In the genomic region with DNA sequence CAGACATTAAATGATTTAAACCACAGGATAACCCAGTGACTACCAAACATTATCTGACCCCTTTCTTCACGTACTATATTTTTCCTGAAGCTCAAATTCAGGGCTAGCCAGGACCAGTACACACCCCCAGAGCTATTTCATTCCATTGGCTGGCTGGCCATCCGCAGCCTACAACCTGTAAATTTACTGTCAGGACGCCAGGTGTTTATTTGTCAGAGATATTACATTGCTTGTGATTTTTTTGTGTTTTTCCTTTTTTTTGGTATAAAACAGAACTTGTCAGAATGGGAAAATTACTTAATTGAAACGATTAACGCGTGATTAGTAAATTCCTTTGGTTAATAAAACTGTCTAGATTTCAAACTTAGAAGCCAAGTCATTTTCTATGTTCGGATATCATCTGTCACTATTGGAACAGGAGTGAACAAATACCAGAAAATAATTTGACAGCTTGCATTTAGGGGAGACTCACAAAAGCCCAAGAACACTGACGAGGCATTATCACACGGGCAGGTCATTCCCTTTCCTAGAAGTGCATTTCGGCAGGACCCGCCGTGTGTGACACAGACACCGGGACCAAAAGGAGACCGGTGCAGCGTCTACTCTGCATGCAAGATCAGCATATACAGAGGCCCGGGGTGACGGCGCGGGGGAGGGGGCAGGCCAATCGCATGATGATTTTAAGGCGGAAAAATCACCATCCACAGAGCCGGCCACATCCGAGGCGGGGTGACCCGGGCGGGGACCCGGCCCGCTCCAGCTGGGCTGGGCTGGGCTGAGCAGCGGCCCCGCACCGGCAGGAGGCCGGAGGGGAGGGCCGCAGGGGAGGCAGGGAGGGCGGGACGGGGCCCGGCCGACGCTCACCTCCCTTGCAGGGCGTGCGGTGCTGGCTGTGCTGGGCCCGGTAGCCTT, we compare ENCODE assay signal across 8 cellular contexts. TPM values are rescaled to one million over a fixed set of nuclear protein-coding genes. Genes with fewer than 3 reads are reported as not detected.
DNase-seq lines count a peak whose midpoint lies in the region; ATAC-seq and TF ChIP-seq lines count a peak whose summit lies in the region.

No MANE protein-coding gene starts in this region.

- peaks cover 34 to 54% (median 34%) of the 10 kb centered on the region in 3 donors for H3K4me1 Mint-ChIP-seq in IgD-negative memory B cell
- H3K4me1 Mint-ChIP-seq in WTC11 = peaks cover 40% of the 10 kb centered on the region

- DNase-seq in ELR (ENCODE audit: low read depth) (peak; percentile 64), WTC11 (ENCODE audit: low spot score) (peak; percentile 61), mammary epithelial cell (peak; percentile 53), iris pigment epithelial cell (ENCODE audit: low read depth) (peak; percentile 50), NCI-H1048 (lab: John Stamatoyannopoulos, UW) (no peak)
- peak; percentile 55 to 71 for DNase-seq in stimulated activated CD4-positive, alpha-beta T cell treated with anti-CD3 and anti-CD28 coated beads, Interleukin-12 subunit alpha, Interleukin-12 subunit beta, amount 100 ng/mL, for 24 hours (ENCODE audit: low read depth in 2 of 2)

- peak overlapping the region; percentile 81 for H2AFZ ChIP-seq in mammary epithelial cell (ENCODE audit: low read depth, low read length)

- H3K9ac ChIP-seq in mammary epithelial cell (ENCODE audit: insufficient read depth, low read length) = peak overlapping the region; percentile 85

- BruUV-seq in mammary epithelial cell (replicated peaks; lab: Mats Ljungman, UMichigan) = no TSS peak

- H3K36me3 Mint-ChIP-seq in IgD-negative memory B cell = peaks cover 2% of the 10 kb centered on the region
- H3K36me3 Mint-ChIP-seq in WTC11 = 0 out of 2 replicates have a peak, but pooled peaks cover 5% of the 10 kb centered on the region

- WGBS in mammary epithelial cell (ENCODE audit: low coverage, missing lambda C conversion rate) = 3% methylated on average over 20 of the region's 41 CpGs

- TF ChIP-seq CTCF in WTC11 (IDR thresholded peaks at IDR 0.05) = no peak
- no peak for TF ChIP-seq CTCF in mammary epithelial cell (conservative IDR thresholded peaks at IDR 0.05 in 1 of 2, IDR thresholded peaks at IDR 0.05 in 1 of 2; ENCODE audit: extremely low read depth in 1 of 2, insufficient read depth in 1 of 2, low read depth in 1 of 2, low read length in 2 of 2)

- H3K27me3 Mint-ChIP-seq in IgD-negative memory B cell (no peaks in the 10 kb centered on the region), WTC11 (ENCODE audit: low read depth) (no peaks in the 10 kb centered on the region)

- H3K4me3 Mint-ChIP-seq in IgD-negative memory B cell = peak overlapping the region; percentile 93 to 97 (median 95)
- peak overlapping the region; percentile 90 for H3K4me3 Mint-ChIP-seq in WTC11

- H3K27ac ChIP-seq in mammary epithelial cell (ENCODE audit: insufficient read depth, low read depth, low read length) = peak overlapping the region; percentile 87

- ATAC-seq in GM21529 (IDR thresholded peaks at IDR 0.05; ENCODE audit: unreplicated experiment) (peak; percentile 30), WTC11 (peak; percentile 16)

- no peaks in the 10 kb centered on the region for H4K20me1 ChIP-seq in mammary epithelial cell (ENCODE audit: insufficient read depth, low read length)

- H3K9me3 Mint-ChIP-seq in IgD-negative memory B cell = no peaks in the 10 kb centered on the region
- H3K9me3 Mint-ChIP-seq in WTC11 = no peaks in the 10 kb centered on the region

- no peaks in the 10 kb centered on the region for H3K9me3 ChIP-seq in mammary epithelial cell (replicated peaks; ENCODE audit: insufficient read depth, low read length)

- in situ Hi-C loops in mammary epithelial cell (cut with MboI; ENCODE audit: low sequenced_read_pairs in 2 of 2) = no loop called here

- H3K27me3 ChIP-seq in mammary epithelial cell (ENCODE audit: insufficient read depth, low read length) = no peaks in the 10 kb centered on the region

- intact Hi-C loops in mammary epithelial cell (cut with micrococcal nuclease) = loop anchor here (1.0 kb wide), 1 partner anchor 8 kb away; no protein-coding TSS in a partner anchor

- POLR2A ChIA-PET in WTC11 (lab: Charles Lee) = interaction anchor here (0.5 to 1.9 kb wide), 5 partner anchors 10 to 124 kb away, joined by 3 to 5 read pairs (median 3); no protein-coding TSS in a partner anchor

- H3K79me2 ChIP-seq in mammary epithelial cell (ENCODE audit: insufficient read depth, low read length) = peaks cover 86% of the 10 kb centered on the region

- H3K27ac Mint-ChIP-seq in IgD-negative memory B cell (peak overlapping the region; percentile 89 to 95 (median 91)), WTC11 (peak overlapping the region; percentile 94)

- dilution Hi-C loops in mammary epithelial cell (cut with HindIII; ENCODE audit: low sequenced_read_pairs) = no loop called here

- peak overlapping the region; percentile 73 to 84 (median 83) for H3K4me3 ChIP-seq in mammary epithelial cell (replicated peaks in 1 of 3; ENCODE audit: insufficient read depth in 1 of 3, low read depth in 2 of 3, low read length in 3 of 3)

- H3K4me2 ChIP-seq in mammary epithelial cell (ENCODE audit: insufficient read depth, low read depth, low read length) = peak overlapping the region; percentile 85

- peaks cover 15% of the 10 kb centered on the region for H3K4me1 ChIP-seq in mammary epithelial cell (ENCODE audit: insufficient read depth, low read length)

- CTCF ChIA-PET in WTC11 (lab: Charles Lee) = interaction anchor here (0.6 to 3.0 kb wide), 4 partner anchors 52 to 155 kb away, joined by 4 to 16 read pairs (median 6); no protein-coding TSS in a partner anchor
- CTCF ChIA-PET in mammary epithelial cell (lab: Charles Lee; ENCODE audit: low non-redundant PET) = no interaction called here

- peaks cover 11% of the 10 kb centered on the region for H3K36me3 ChIP-seq in mammary epithelial cell (ENCODE audit: insufficient read depth, low read length)

TF ChIP-seq in WTC11, 78 proteins besides CTCF, POLR2A, EP300 and RAD21 (continues in another document):
- TF ChIP-seq, protein P1, sequence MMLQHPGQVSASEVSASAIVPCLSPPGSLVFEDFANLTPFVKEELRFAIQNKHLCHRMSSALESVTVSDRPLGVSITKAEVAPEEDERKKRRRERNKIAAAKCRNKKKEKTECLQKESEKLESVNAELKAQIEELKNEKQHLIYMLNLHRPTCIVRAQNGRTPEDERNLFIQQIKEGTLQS (CRISPR knock-in tag; conservative IDR thresholded peaks at IDR 0.05) = no peak
- TF ChIP-seq TEAD1 (CRISPR knock-in tag; IDR thresholded peaks at IDR 0.05) (no peak), CREB1 (CRISPR knock-in tag; IDR thresholded peaks at IDR 0.05) (peak; percentile 63; the same call in 1 of the 2 replicates), NFATC4 (CRISPR knock-in tag; IDR thresholded peaks at IDR 0.05) (no peak), FOXJ3 (CRISPR knock-in tag; IDR thresholded peaks at IDR 0.05; ENCODE audit: borderline replicate concordance) (no peak), TCF7 (CRISPR knock-in tag; IDR thresholded peaks at IDR 0.05; ENCODE audit: low read depth) (no peak), NR3C1 (CRISPR knock-in tag; conservative IDR thresholded peaks at IDR 0.05; ENCODE audit: low read depth) (no peak), ZNF423 (CRISPR knock-in tag; IDR thresholded peaks at IDR 0.05) (no peak), PRRX2 (CRISPR knock-in tag; IDR thresholded peaks at IDR 0.05) (no peak), EMX1 (CRISPR knock-in tag; IDR thresholded peaks at IDR 0.05) (no peak)
- TF ChIP-seq, protein P2, sequence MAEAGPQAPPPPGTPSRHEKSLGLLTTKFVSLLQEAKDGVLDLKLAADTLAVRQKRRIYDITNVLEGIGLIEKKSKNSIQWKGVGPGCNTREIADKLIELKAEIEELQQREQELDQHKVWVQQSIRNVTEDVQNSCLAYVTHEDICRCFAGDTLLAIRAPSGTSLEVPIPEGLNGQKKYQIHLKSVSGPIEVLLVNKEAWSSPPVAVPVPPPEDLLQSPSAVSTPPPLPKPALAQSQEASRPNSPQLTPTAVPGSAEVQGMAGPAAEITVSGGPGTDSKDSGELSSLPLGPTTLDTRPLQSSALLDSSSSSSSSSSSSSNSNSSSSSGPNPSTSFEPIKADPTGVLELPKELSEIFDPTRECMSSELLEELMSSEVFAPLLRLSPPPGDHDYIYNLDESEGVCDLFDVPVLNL (CRISPR knock-in tag; IDR thresholded peaks at IDR 0.05; ENCODE audit: borderline replicate concordance, low read depth) = 0 out of 2 replicates have a peak, but pooled peaks have one; percentile 13
- TF ChIP-seq, protein P3, sequence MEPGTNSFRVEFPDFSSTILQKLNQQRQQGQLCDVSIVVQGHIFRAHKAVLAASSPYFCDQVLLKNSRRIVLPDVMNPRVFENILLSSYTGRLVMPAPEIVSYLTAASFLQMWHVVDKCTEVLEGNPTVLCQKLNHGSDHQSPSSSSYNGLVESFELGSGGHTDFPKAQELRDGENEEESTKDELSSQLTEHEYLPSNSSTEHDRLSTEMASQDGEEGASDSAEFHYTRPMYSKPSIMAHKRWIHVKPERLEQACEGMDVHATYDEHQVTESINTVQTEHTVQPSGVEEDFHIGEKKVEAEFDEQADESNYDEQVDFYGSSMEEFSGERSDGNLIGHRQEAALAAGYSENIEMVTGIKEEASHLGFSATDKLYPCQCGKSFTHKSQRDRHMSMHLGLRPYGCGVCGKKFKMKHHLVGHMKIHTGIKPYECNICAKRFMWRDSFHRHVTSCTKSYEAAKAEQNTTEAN (CRISPR knock-in tag; IDR thresholded peaks at IDR 0.05) = no peak
- TF ChIP-seq, protein P4, sequence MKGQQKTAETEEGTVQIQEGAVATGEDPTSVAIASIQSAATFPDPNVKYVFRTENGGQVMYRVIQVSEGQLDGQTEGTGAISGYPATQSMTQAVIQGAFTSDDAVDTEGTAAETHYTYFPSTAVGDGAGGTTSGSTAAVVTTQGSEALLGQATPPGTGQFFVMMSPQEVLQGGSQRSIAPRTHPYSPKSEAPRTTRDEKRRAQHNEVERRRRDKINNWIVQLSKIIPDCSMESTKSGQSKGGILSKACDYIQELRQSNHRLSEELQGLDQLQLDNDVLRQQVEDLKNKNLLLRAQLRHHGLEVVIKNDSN (CRISPR knock-in tag; IDR thresholded peaks at IDR 0.05) = no peak

RNA-seq across cellular contexts. Expression of a gene that starts 0.9 kb away (rescaled TPM):
- polyA plus RNA-seq in IgD-negative memory B cell (83.7 TPM), mammary epithelial cell (104 TPM)
- total RNA-seq in WTC11 (2021) (98.2 to 103 TPM (median 99.7 TPM) in 3 replicates), mammary epithelial cell (100 to 1,000 TPM; 128 to 167 TPM)
- polyA minus RNA-seq in mammary epithelial cell = 104 TPM

RNA-seq across cellular contexts. Expression of a gene that starts 1.3 kb away (rescaled TPM):
- polyA plus RNA-seq in IgD-negative memory B cell (15.9 TPM), mammary epithelial cell (7.7 TPM)
- total RNA-seq in WTC11 (2021) (22.3 to 27.6 TPM (median 24.0 TPM) in 3 replicates), mammary epithelial cell (10 to 100 TPM; 14.8 to 19.7 TPM)
- 7.1 TPM for polyA minus RNA-seq in mammary epithelial cell
